ENCODE assay signal across 12 cellular contexts in the genomic region with DNA sequence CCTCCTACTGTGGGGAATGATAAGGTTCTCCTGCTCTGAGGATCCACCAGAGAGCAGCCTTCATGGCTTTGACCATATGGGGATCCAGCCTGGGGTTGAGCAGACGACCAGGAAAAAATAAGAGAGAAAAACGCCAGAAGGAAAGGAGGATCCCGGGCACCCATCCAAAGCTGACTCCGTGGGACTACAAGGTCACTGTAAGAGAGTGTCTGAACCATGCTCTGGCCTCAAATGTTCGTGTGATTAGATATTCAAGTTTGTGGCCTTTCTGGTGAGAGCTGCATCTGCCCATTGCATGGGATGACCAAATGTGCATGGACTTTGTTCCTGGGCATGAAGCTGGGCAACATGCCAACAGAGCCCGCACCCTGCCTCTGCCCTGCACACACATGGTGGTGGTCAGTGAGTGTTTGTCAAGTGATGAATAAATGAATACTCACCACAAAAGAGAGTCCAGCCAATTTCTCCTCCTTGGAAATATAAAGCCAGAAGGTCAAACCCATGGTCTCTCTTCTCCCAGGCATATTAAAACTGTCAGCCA.
DNase-seq lines count a peak whose midpoint lies in the region; ATAC-seq and TF ChIP-seq lines count a peak whose summit lies in the region.
"Had no signal": no experiment of that assay in that cellular context is flagged by ENCODE, and none has a peak within 500 bp of the region (broad histone marks: within the 10 kb centered on the region; RNA-seq: fewer than 3 reads in every experiment).

No MANE protein-coding gene starts in this region.

- intact Hi-C loops in gastrocnemius medialis (cut with DNase I; ENCODE audit: low total_unique reads), result no loop called here

- peak overlapping the region in 1 of 11 experiments; percentile 19; a peak in 2 of 22 replicates for H3K9ac ChIP-seq in BLaER1 treated with 17β-estradiol and CSF1 and Interleukin-3, amounts not matched to agents 10 nM and 100 nM
- H3K9ac ChIP-seq in adipocyte (ENCODE audit: low read length), result peak overlapping the region; percentile 7

- TF ChIP-seq CTCF in gastrocnemius medialis (IDR thresholded peaks at IDR 0.05 in 4 of 5, conservative IDR thresholded peaks at IDR 0.05 in 1 of 5), result no peak

- H3K27ac ChIP-seq in BLaER1 treated with 17β-estradiol and CSF1 and Interleukin-3, amounts not matched to agents 10 nM and 100 nM, result peak overlapping the region in 7 of 11 experiments; percentile 15 to 79 (median 48); a peak in 11 of 22 replicates
- H3K27ac ChIP-seq in gastrocnemius medialis, result no peak overlapping the region
- H3K27ac ChIP-seq: SJCRH30 had no signal

- H3K4me3 ChIP-seq in BLaER1 treated with 17β-estradiol and CSF1 and Interleukin-3, amounts not matched to agents 10 nM and 100 nM, result no peak overlapping the region
- H3K4me3 ChIP-seq in adipocyte (ENCODE audit: low read length) (peak overlapping the region; percentile 5), gastrocnemius medialis (no peak overlapping the region)
- H3K4me3 ChIP-seq: SJCRH30 had no signal

- DNase-seq in HCEC 1CT (peak; percentile 23), adipocyte (ENCODE audit: low read depth) (no peak), lung microvascular endothelial cell (ENCODE audit: low read depth in 2 of 2) (peak; percentile 14 to 18), AG08396 (ENCODE audit: low spot score) (no peak), gastrocnemius medialis (no peak)
- no peak for DNase-seq in stimulated activated CD4-positive, alpha-beta T cell treated with anti-CD3 and anti-CD28 coated beads, Interleukin-12 subunit alpha, Interleukin-12 subunit beta, amount 100 ng/mL, for 4 hours
- DNase-seq: activated CD4-positive, alpha-beta T cell treated with anti-CD3 and anti-CD28 coated beads, Interleukin-2, amount 50 U/mL, for 1 hour; activated naive CD8-positive, alpha-beta T cell treated with anti-CD3 and anti-CD28 coated beads, Interleukin-2, amount 10 ng/mL, durations not matched to agents 7 days and 5 days; NCI-H345 had no signal

- no peaks in the 10 kb centered on the region for H4K20me1 ChIP-seq in BLaER1 treated with 17β-estradiol and CSF1 and Interleukin-3, amounts not matched to agents 10 nM and 100 nM

- in situ Hi-C loops in gastrocnemius medialis (cut with MboI; ENCODE audit: low sequenced_read_pairs in 4 of 4), result no loop called here

- no peaks in the 10 kb centered on the region for H3K36me3 ChIP-seq in BLaER1 treated with 17β-estradiol and CSF1 and Interleukin-3, amounts not matched to agents 10 nM and 100 nM
- H3K36me3 ChIP-seq in adipocyte (ENCODE audit: control insufficient read depth, insufficient read depth, low read length, severe bottlenecking), result no peaks in the 10 kb centered on the region
- H3K36me3 ChIP-seq in gastrocnemius medialis, result no peaks in the 10 kb centered on the region
- H3K36me3 ChIP-seq: SJCRH30 had no signal

- peaks cover 0 to 10% (median 0%) of the 10 kb centered on the region in 11 experiments; a peak in 2 of 22 replicates for H3K9me3 ChIP-seq in BLaER1 treated with 17β-estradiol and CSF1 and Interleukin-3, amounts not matched to agents 10 nM and 100 nM (replicated peaks in 1 of 11)
- H3K9me3 ChIP-seq in adipocyte (ENCODE audit: control insufficient read depth, low read length) (no peaks in the 10 kb centered on the region), gastrocnemius medialis (no peaks in the 10 kb centered on the region)
- H3K9me3 ChIP-seq: SJCRH30 had no signal

- TF ChIP-seq POLR2A in gastrocnemius medialis (IDR thresholded peaks at IDR 0.05), result no peak

- ATAC-seq in gastrocnemius medialis, result no peak
- ATAC-seq in HG02852 (IDR thresholded peaks at IDR 0.05; ENCODE audit: unreplicated experiment), result no peak

- H3K4me1 ChIP-seq in BLaER1 treated with 17β-estradiol and CSF1 and Interleukin-3, amounts not matched to agents 10 nM and 100 nM, result peaks cover 78 to 91% (median 85%) of the 10 kb centered on the region in 10 experiments
- H3K4me1 ChIP-seq in adipocyte (ENCODE audit: control insufficient read depth, insufficient read depth, low read length) (peaks cover 31% of the 10 kb centered on the region), gastrocnemius medialis (peaks cover 0 to 8% of the 10 kb centered on the region in 2 donors)
- H3K4me1 ChIP-seq: SJCRH30 had no signal

- peak overlapping the region; percentile 26 to 87 (median 70); a peak in 18 of 22 replicates for H3K4me2 ChIP-seq in BLaER1 treated with 17β-estradiol and CSF1 and Interleukin-3, amounts not matched to agents 10 nM and 100 nM

- no peaks in the 10 kb centered on the region for H3K27me3 ChIP-seq in BLaER1 treated with 17β-estradiol and CSF1 and Interleukin-3, amounts not matched to agents 10 nM and 100 nM
- no peaks in the 10 kb centered on the region for H3K27me3 ChIP-seq in adipocyte (replicated peaks; ENCODE audit: control insufficient read depth, insufficient read depth, low read length)
- H3K27me3 ChIP-seq in gastrocnemius medialis, result no peaks in the 10 kb centered on the region
- H3K27me3 ChIP-seq: SJCRH30 had no signal

Comparison
In these comparisons a context has a peak if more than half of its experiments do, and no peak if none do; other contexts are left out.
1. H3K27ac ChIP-seq: peak in BLaER1 treated with 17β-estradiol and CSF1 and Interleukin-3, amounts not matched to agents 10 nM and 100 nM (7 of 11); none in gastrocnemius medialis (0 of 4).
2. DNase-seq: peak in HCEC 1CT (single experiment) and lung microvascular endothelial cell (2 of 2); none in adipocyte (single experiment), AG08396 (single experiment), gastrocnemius medialis (0 of 2) and stimulated activated CD4-positive, alpha-beta T cell treated with anti-CD3 and anti-CD28 coated beads, Interleukin-12 subunit alpha, Interleukin-12 subunit beta, amount 100 ng/mL, for 4 hours (single experiment).